ENCODE assay signal across 1 cellular context in the genomic region with DNA sequence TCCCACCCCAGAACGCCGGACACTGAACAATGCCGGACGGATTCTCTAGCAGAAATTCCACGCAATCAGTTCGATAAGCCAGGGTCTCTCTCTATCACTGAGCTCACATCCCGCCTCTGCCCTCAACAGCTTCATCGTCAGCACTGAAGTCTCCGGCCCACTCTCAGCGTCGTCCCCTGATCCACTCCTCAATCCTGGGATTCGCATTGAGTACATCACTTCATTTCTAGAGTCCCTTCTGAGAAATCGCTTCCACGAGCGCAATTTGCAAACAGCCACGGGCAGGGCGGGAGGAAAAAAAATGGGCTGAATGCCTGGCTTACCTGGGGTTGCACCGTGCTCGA.
TF ChIP-seq lines count a peak whose summit lies in the region.

No MANE protein-coding gene starts in this region.

TF ChIP-seq in H1, 55 proteins besides CTCF, POLR2A, EP300 and RAD21:
- peak; percentile 27 for TF ChIP-seq KDM4A (IDR thresholded peaks at IDR 0.05; ENCODE audit: low read depth, low read length, severe bottlenecking)
- no peak for TF ChIP-seq HDAC2 (IDR thresholded peaks at IDR 0.05; ENCODE audit: borderline replicate concordance in 1 of 2, low read depth in 2 of 2, low read length in 2 of 2)
- 0 out of 2 replicates have a peak, but pooled peaks have one; percentile 6 for TF ChIP-seq BACH1 (IDR thresholded peaks at IDR 0.05; ENCODE audit: low read length)
- TF ChIP-seq BCL11A (IDR thresholded peaks at IDR 0.05; ENCODE audit: low read depth in 2 of 2, low read length in 2 of 2), result no peak
